In genomic region chr17:75869282-75870141, GRCh38 we compare ENCODE assay signal across 1 cellular context.
TF ChIP-seq lines count a peak whose summit lies in the region.

No MANE protein-coding gene starts in this region.

TF ChIP-seq in HepG2, 621 proteins besides CTCF, POLR2A, EP300 and RAD21 (continues in another document):
- TF ChIP-seq SIN3A (IDR thresholded peaks at IDR 0.05; ENCODE audit: borderline replicate concordance, low read depth, low read length) (no peak), NCOA1 (CRISPR knock-in tag; IDR thresholded peaks at IDR 0.05) (no peak), DR1 (CRISPR knock-in tag; IDR thresholded peaks at IDR 0.05) (no peak), FOXK2 (IDR thresholded peaks at IDR 0.05) (peak; percentile 87), EHMT2 (IDR thresholded peaks at IDR 0.05; ENCODE audit: borderline replicate concordance, low read depth, low read length) (no peak), CREB3 (CRISPR knock-in tag; IDR thresholded peaks at IDR 0.05) (no peak), SSRP1 (CRISPR knock-in tag; IDR thresholded peaks at IDR 0.05) (no peak), ZFP36L1 (CRISPR knock-in tag; IDR thresholded peaks at IDR 0.05) (no peak; the same call in 1 of the 2 replicates), SP2 (CRISPR knock-in tag; IDR thresholded peaks at IDR 0.05) (no peak), ISL2 (CRISPR knock-in tag; IDR thresholded peaks at IDR 0.05) (peak; percentile 77; the same call in 1 of the 2 replicates), CREBL2 (CRISPR knock-in tag; IDR thresholded peaks at IDR 0.05; ENCODE audit: borderline replicate concordance) (no peak), TFDP2 (CRISPR knock-in tag; IDR thresholded peaks at IDR 0.05) (peak; percentile 74), EEA1 (CRISPR knock-in tag; IDR thresholded peaks at IDR 0.05; ENCODE audit: borderline replicate concordance) (no peak), ZNF549 (CRISPR knock-in tag; IDR thresholded peaks at IDR 0.05) (no peak), ZNF615 (CRISPR knock-in tag; IDR thresholded peaks at IDR 0.05; ENCODE audit: borderline replicate concordance) (peak; percentile 32; the same call in 1 of the 2 replicates), ZBTB25 (CRISPR knock-in tag; IDR thresholded peaks at IDR 0.05) (peak; percentile 39; the same call in 1 of the 2 replicates), YEATS2 (CRISPR knock-in tag; IDR thresholded peaks at IDR 0.05; ENCODE audit: borderline replicate concordance) (no peak; the same call in 1 of the 2 replicates), ZNF709 (CRISPR knock-in tag; IDR thresholded peaks at IDR 0.05) (no peak), DBP (CRISPR knock-in tag; IDR thresholded peaks at IDR 0.05; ENCODE audit: not compliant biosample characterization) (no peak), GLMP (CRISPR knock-in tag; IDR thresholded peaks at IDR 0.05; ENCODE audit: borderline replicate concordance) (no peak), NPAS2 (CRISPR knock-in tag; IDR thresholded peaks at IDR 0.05; ENCODE audit: borderline replicate concordance) (no peak), ATRX (CRISPR knock-in tag; IDR thresholded peaks at IDR 0.05; ENCODE audit: borderline replicate concordance) (no peak), ZNF737 (CRISPR knock-in tag; IDR thresholded peaks at IDR 0.05; ENCODE audit: borderline replicate concordance) (no peak), SMYD3 (CRISPR knock-in tag; IDR thresholded peaks at IDR 0.05) (no peak), NAIF1 (CRISPR knock-in tag; IDR thresholded peaks at IDR 0.05; ENCODE audit: borderline replicate concordance) (no peak), ZNF460 (CRISPR knock-in tag; IDR thresholded peaks at IDR 0.05; ENCODE audit: borderline replicate concordance) (no peak), KLF11 (CRISPR knock-in tag; IDR thresholded peaks at IDR 0.05) (peak; percentile 76), ZEB1 (IDR thresholded peaks at IDR 0.05; ENCODE audit: insufficient replicate concordance, low read depth) (no peak), POGK (CRISPR knock-in tag; conservative IDR thresholded peaks at IDR 0.05) (peak; percentile 72), RBM39 (IDR thresholded peaks at IDR 0.05; ENCODE audit: low read depth, low read length, poor library complexity, severe bottlenecking) (no peak), KAT7 (CRISPR knock-in tag; IDR thresholded peaks at IDR 0.05; ENCODE audit: borderline replicate concordance) (peak; percentile 16; the same call in 1 of the 2 replicates), ZNF577 (CRISPR knock-in tag; IDR thresholded peaks at IDR 0.05; ENCODE audit: borderline replicate concordance, low read depth) (0 out of 2 replicates have a peak, but pooled peaks have one; percentile 73), JDP2 (CRISPR knock-in tag; IDR thresholded peaks at IDR 0.05; ENCODE audit: borderline replicate concordance) (no peak), ZBTB38 (CRISPR knock-in tag; IDR thresholded peaks at IDR 0.05) (peak; percentile 72; the same call in 1 of the 2 replicates), MLXIP (CRISPR knock-in tag; IDR thresholded peaks at IDR 0.05; ENCODE audit: borderline replicate concordance) (no peak), ZNF383 (CRISPR knock-in tag; IDR thresholded peaks at IDR 0.05; ENCODE audit: borderline replicate concordance) (0 out of 2 replicates have a peak, but pooled peaks have one; percentile 73), TSC22D2 (CRISPR knock-in tag; IDR thresholded peaks at IDR 0.05; ENCODE audit: borderline replicate concordance) (peak; percentile 78; the same call in 1 of the 2 replicates), ZSCAN22 (CRISPR knock-in tag; IDR thresholded peaks at IDR 0.05) (peak; percentile 50; the same call in 1 of the 2 replicates), ZNF296 (CRISPR knock-in tag; conservative IDR thresholded peaks at IDR 0.05) (no peak), ZNF12 (CRISPR knock-in tag; IDR thresholded peaks at IDR 0.05) (peak; percentile 27), BCL6 (CRISPR knock-in tag; IDR thresholded peaks at IDR 0.05) (peak; percentile 69), NCOA2 (CRISPR knock-in tag; IDR thresholded peaks at IDR 0.05) (peak; percentile 80), ZNF17 (CRISPR knock-in tag; IDR thresholded peaks at IDR 0.05) (no peak), AGO2 (optimal IDR thresholded peaks at IDR 0.05; ENCODE audit: low read depth, low read length) (peak; percentile 91), REXO4 (CRISPR knock-in tag; IDR thresholded peaks at IDR 0.05; ENCODE audit: borderline replicate concordance) (no peak), MATR3 (CRISPR knock-in tag; IDR thresholded peaks at IDR 0.05) (no peak), ATF2 (CRISPR knock-in tag; IDR thresholded peaks at IDR 0.05) (peak; percentile 86), ZBTB34 (CRISPR knock-in tag; IDR thresholded peaks at IDR 0.05) (peak; percentile 99), ZNF24 (IDR thresholded peaks at IDR 0.05) (no peak), HOXA7 (CRISPR knock-in tag; IDR thresholded peaks at IDR 0.05) (no peak), ZNF781 (CRISPR knock-in tag; IDR thresholded peaks at IDR 0.05; ENCODE audit: borderline replicate concordance, not compliant biosample characterization) (peak; percentile 35), NCOR1 (IDR thresholded peaks at IDR 0.05; ENCODE audit: borderline replicate concordance, low read length) (peak; percentile 34; the same call in 1 of the 2 replicates), HMGXB4 (CRISPR knock-in tag; IDR thresholded peaks at IDR 0.05; ENCODE audit: borderline replicate concordance in 1 of 2, low read depth in 1 of 2) (peak; percentile 13 to 69; a peak in 3 of 4 replicates), ZNF547 (CRISPR knock-in tag; IDR thresholded peaks at IDR 0.05) (no peak)
